Comparison of ENCODE assay signal across 1 cellular context in the genomic region with DNA sequence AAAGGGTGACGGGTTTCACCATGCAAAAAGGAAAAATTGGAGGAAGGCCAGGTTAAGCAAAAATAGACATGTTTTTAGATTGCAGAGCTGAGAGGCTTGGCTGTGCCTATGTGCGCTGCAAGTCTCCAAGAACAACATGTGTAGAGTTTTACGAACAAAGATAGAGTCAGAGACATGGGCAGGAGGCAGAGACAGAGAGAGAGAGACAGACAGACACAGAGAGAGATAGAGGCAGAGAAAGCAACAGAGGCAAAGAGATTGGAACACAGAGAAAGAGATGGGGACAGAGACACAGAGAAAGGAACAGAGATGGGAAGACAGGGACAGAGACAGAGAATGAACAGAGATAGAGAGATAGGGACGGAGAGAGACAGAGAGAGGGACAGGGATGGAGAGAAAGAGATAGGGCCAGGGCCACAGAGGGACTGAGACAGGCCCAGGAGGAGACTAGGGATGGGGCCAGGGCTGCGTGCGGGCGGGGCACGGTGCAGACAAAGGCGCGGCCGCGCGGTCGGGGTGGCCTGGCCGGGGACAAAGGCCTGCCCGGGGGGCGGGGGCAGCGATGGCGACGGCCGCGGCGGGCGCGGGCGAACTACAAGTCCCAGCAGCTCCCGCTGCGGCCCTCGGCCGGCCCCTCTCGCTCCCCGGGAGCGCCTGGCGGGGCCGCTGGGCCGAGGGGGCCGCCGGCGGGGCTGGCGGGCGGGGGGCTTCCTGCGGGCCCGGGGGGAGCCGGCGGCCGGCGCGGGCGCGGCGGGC.
A peak's percentile ranks its signal among the peaks of the same experiment; 100 is the strongest.
TF ChIP-seq lines count a peak whose summit lies in the region.

A gene (plus strand): TSS at position 633 of the 756 bp plus-strand sequence. CDS start 3,140 bp downstream, outside the sequence.

TF ChIP-seq in HepG2, 621 proteins besides CTCF, POLR2A, EP300 and RAD21 (continued from another document and continues in another):
- TF ChIP-seq KLF12 (CRISPR knock-in tag; IDR thresholded peaks at IDR 0.05; ENCODE audit: borderline replicate concordance) = 0 out of 2 replicates have a peak, but pooled peaks have one; percentile 54
- no peak for TF ChIP-seq AHR (CRISPR knock-in tag; IDR thresholded peaks at IDR 0.05)
- no peak for TF ChIP-seq GTF2F1 (IDR thresholded peaks at IDR 0.05; ENCODE audit: low read length)
- TF ChIP-seq, protein P1, sequence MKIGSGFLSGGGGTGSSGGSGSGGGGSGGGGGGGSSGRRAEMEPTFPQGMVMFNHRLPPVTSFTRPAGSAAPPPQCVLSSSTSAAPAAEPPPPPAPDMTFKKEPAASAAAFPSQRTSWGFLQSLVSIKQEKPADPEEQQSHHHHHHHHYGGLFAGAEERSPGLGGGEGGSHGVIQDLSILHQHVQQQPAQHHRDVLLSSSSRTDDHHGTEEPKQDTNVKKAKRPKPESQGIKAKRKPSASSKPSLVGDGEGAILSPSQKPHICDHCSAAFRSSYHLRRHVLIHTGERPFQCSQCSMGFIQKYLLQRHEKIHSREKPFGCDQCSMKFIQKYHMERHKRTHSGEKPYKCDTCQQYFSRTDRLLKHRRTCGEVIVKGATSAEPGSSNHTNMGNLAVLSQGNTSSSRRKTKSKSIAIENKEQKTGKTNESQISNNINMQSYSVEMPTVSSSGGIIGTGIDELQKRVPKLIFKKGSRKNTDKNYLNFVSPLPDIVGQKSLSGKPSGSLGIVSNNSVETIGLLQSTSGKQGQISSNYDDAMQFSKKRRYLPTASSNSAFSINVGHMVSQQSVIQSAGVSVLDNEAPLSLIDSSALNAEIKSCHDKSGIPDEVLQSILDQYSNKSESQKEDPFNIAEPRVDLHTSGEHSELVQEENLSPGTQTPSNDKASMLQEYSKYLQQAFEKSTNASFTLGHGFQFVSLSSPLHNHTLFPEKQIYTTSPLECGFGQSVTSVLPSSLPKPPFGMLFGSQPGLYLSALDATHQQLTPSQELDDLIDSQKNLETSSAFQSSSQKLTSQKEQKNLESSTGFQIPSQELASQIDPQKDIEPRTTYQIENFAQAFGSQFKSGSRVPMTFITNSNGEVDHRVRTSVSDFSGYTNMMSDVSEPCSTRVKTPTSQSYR (CRISPR knock-in tag; IDR thresholded peaks at IDR 0.05; ENCODE audit: borderline replicate concordance) = peak; percentile 46; the same call in 1 of the 2 replicates
- TF ChIP-seq, protein P2, sequence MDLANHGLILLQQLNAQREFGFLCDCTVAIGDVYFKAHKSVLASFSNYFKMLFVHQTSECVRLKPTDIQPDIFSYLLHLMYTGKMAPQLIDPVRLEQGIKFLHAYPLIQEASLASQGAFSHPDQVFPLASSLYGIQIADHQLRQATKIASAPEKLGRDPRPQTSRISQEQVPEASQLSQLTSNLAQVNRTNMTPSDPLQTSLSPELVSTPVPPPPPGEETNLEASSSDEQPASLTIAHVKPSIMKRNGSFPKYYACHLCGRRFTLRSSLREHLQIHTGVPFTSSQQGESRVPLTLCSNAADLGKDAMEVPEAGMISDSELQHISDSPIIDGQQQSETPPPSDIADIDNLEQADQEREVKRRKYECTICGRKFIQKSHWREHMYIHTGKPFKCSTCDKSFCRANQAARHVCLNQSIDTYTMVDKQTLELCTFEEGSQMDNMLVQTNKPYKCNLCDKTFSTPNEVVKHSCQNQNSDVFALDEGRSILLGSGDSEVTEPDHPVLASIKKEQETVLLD (CRISPR knock-in tag; IDR thresholded peaks at IDR 0.05; ENCODE audit: low read depth) = no peak
- no peak for TF ChIP-seq JUN (CRISPR knock-in tag; IDR thresholded peaks at IDR 0.05)
- TF ChIP-seq ZNF367 (CRISPR knock-in tag; IDR thresholded peaks at IDR 0.05; ENCODE audit: borderline replicate concordance) = no peak
- TF ChIP-seq, protein P3, sequence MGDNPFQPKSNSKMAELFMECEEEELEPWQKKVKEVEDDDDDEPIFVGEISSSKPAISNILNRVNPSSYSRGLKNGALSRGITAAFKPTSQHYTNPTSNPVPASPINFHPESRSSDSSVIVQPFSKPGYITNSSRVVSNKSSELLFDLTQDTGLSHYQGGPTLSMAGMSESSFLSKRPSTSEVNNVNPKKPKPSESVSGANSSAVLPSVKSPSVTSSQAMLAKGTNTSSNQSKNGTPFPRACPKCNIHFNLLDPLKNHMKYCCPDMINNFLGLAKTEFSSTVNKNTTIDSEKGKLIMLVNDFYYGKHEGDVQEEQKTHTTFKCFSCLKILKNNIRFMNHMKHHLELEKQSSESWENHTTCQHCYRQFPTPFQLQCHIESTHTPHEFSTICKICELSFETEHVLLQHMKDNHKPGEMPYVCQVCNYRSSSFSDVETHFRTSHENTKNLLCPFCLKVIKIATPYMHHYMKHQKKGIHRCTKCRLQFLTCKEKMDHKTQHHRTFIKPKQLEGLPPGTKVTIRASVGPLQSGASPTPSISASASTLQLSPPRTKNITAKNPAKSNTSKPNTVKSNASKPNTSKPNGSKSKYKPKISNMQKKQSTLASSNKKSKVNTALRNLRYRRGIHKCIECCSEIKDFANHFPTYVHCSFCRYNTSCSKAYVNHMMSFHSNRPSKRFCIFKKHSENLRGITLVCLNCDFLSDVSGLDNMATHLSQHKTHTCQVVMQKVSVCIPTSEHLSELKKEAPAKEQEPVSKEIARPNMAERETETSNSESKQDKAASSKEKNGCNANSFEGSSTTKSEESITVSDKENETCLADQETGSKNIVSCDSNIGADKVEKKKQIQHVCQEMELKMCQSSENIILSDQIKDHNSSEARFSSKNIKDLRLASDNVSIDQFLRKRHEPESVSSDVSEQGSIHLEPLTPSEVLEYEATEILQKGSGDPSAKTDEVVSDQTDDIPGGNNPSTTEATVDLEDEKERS (CRISPR knock-in tag; IDR thresholded peaks at IDR 0.05) = no peak
- TF ChIP-seq NFE2L2 (IDR thresholded peaks at IDR 0.05; ENCODE audit: low read length) = no peak
- no peak for TF ChIP-seq ZZZ3 (CRISPR knock-in tag; IDR thresholded peaks at IDR 0.05; ENCODE audit: borderline replicate concordance)
- TF ChIP-seq ZNF672 (CRISPR knock-in tag; IDR thresholded peaks at IDR 0.05) = no peak
- TF ChIP-seq ZNF547 (CRISPR knock-in tag; IDR thresholded peaks at IDR 0.05) = peak; percentile 33; the same call in 1 of the 2 replicates
- TF ChIP-seq, protein P4, sequence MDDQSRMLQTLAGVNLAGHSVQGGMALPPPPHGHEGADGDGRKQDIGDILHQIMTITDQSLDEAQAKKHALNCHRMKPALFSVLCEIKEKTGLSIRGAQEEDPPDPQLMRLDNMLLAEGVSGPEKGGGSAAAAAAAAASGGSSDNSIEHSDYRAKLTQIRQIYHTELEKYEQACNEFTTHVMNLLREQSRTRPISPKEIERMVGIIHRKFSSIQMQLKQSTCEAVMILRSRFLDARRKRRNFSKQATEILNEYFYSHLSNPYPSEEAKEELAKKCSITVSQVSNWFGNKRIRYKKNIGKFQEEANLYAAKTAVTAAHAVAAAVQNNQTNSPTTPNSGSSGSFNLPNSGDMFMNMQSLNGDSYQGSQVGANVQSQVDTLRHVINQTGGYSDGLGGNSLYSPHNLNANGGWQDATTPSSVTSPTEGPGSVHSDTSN (CRISPR knock-in tag; IDR thresholded peaks at IDR 0.05; ENCODE audit: borderline replicate concordance) = no peak
- TF ChIP-seq XRCC5 (optimal IDR thresholded peaks at IDR 0.05; ENCODE audit: low read length) = no peak
- TF ChIP-seq ZNF350 (CRISPR knock-in tag; IDR thresholded peaks at IDR 0.05; ENCODE audit: borderline replicate concordance, low read depth) = no peak
- no peak for TF ChIP-seq POGZ (CRISPR knock-in tag; IDR thresholded peaks at IDR 0.05)
- 0 out of 2 replicates have a peak, but pooled peaks have one; percentile 33 for TF ChIP-seq MEIS1 (CRISPR knock-in tag; IDR thresholded peaks at IDR 0.05; ENCODE audit: borderline replicate concordance)
- TF ChIP-seq, protein P5, sequence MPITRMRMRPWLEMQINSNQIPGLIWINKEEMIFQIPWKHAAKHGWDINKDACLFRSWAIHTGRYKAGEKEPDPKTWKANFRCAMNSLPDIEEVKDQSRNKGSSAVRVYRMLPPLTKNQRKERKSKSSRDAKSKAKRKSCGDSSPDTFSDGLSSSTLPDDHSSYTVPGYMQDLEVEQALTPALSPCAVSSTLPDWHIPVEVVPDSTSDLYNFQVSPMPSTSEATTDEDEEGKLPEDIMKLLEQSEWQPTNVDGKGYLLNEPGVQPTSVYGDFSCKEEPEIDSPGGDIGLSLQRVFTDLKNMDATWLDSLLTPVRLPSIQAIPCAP (CRISPR knock-in tag; IDR thresholded peaks at IDR 0.05; ENCODE audit: low read depth) = no peak
- TF ChIP-seq ZNF614 (CRISPR knock-in tag; IDR thresholded peaks at IDR 0.05; ENCODE audit: borderline replicate concordance) = no peak
- no peak for TF ChIP-seq RBAK (CRISPR knock-in tag; IDR thresholded peaks at IDR 0.05)
- TF ChIP-seq, protein P6, sequence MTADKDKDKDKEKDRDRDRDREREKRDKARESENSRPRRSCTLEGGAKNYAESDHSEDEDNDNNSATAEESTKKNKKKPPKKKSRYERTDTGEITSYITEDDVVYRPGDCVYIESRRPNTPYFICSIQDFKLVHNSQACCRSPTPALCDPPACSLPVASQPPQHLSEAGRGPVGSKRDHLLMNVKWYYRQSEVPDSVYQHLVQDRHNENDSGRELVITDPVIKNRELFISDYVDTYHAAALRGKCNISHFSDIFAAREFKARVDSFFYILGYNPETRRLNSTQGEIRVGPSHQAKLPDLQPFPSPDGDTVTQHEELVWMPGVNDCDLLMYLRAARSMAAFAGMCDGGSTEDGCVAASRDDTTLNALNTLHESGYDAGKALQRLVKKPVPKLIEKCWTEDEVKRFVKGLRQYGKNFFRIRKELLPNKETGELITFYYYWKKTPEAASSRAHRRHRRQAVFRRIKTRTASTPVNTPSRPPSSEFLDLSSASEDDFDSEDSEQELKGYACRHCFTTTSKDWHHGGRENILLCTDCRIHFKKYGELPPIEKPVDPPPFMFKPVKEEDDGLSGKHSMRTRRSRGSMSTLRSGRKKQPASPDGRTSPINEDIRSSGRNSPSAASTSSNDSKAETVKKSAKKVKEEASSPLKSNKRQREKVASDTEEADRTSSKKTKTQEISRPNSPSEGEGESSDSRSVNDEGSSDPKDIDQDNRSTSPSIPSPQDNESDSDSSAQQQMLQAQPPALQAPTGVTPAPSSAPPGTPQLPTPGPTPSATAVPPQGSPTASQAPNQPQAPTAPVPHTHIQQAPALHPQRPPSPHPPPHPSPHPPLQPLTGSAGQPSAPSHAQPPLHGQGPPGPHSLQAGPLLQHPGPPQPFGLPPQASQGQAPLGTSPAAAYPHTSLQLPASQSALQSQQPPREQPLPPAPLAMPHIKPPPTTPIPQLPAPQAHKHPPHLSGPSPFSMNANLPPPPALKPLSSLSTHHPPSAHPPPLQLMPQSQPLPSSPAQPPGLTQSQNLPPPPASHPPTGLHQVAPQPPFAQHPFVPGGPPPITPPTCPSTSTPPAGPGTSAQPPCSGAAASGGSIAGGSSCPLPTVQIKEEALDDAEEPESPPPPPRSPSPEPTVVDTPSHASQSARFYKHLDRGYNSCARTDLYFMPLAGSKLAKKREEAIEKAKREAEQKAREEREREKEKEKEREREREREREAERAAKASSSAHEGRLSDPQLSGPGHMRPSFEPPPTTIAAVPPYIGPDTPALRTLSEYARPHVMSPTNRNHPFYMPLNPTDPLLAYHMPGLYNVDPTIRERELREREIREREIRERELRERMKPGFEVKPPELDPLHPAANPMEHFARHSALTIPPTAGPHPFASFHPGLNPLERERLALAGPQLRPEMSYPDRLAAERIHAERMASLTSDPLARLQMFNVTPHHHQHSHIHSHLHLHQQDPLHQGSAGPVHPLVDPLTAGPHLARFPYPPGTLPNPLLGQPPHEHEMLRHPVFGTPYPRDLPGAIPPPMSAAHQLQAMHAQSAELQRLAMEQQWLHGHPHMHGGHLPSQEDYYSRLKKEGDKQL (CRISPR knock-in tag; IDR thresholded peaks at IDR 0.05; ENCODE audit: low read depth) = no peak
- TF ChIP-seq NFE2L1 (CRISPR knock-in tag; IDR thresholded peaks at IDR 0.05; ENCODE audit: borderline replicate concordance) = no peak
- no peak for TF ChIP-seq RBM39 (IDR thresholded peaks at IDR 0.05; ENCODE audit: low read depth, low read length, poor library complexity, severe bottlenecking)
- no peak for TF ChIP-seq ZFP90 (CRISPR knock-in tag; IDR thresholded peaks at IDR 0.05; ENCODE audit: borderline replicate concordance)
- 0 out of 2 replicates have a peak, but pooled peaks have one; percentile 33 for TF ChIP-seq SP4 (CRISPR knock-in tag; IDR thresholded peaks at IDR 0.05)
- no peak for TF ChIP-seq EZH2 (conservative IDR thresholded peaks at IDR 0.05; ENCODE audit: low read depth, low read length)
- no peak for TF ChIP-seq HES4 (CRISPR knock-in tag; IDR thresholded peaks at IDR 0.05; ENCODE audit: borderline replicate concordance)
- 0 out of 2 replicates have a peak, but pooled peaks have one; percentile 6 for TF ChIP-seq SALL1 (CRISPR knock-in tag; IDR thresholded peaks at IDR 0.05)
- TF ChIP-seq, protein P7, sequence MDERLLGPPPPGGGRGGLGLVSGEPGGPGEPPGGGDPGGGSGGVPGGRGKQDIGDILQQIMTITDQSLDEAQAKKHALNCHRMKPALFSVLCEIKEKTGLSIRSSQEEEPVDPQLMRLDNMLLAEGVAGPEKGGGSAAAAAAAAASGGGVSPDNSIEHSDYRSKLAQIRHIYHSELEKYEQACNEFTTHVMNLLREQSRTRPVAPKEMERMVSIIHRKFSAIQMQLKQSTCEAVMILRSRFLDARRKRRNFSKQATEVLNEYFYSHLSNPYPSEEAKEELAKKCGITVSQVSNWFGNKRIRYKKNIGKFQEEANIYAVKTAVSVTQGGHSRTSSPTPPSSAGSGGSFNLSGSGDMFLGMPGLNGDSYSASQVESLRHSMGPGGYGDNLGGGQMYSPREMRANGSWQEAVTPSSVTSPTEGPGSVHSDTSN (CRISPR knock-in tag; IDR thresholded peaks at IDR 0.05) = no peak
- no peak for TF ChIP-seq ZNF563 (CRISPR knock-in tag; IDR thresholded peaks at IDR 0.05)
- no peak for TF ChIP-seq MLLT10 (CRISPR knock-in tag; IDR thresholded peaks at IDR 0.05)
- TF ChIP-seq, protein P8, sequence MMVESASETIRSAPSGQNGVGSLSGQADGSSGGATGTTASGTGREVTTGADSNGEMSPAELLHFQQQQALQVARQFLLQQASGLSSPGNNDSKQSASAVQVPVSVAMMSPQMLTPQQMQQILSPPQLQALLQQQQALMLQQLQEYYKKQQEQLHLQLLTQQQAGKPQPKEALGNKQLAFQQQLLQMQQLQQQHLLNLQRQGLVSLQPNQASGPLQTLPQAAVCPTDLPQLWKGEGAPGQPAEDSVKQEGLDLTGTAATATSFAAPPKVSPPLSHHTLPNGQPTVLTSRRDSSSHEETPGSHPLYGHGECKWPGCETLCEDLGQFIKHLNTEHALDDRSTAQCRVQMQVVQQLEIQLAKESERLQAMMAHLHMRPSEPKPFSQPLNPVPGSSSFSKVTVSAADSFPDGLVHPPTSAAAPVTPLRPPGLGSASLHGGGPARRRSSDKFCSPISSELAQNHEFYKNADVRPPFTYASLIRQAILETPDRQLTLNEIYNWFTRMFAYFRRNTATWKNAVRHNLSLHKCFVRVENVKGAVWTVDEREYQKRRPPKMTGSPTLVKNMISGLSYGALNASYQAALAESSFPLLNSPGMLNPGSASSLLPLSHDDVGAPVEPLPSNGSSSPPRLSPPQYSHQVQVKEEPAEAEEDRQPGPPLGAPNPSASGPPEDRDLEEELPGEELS (CRISPR knock-in tag; IDR thresholded peaks at IDR 0.05) = no peak
- TF ChIP-seq ZNF180 (CRISPR knock-in tag; IDR thresholded peaks at IDR 0.05; ENCODE audit: borderline replicate concordance, low read depth) = no peak
- no peak for TF ChIP-seq ZNF720 (CRISPR knock-in tag; IDR thresholded peaks at IDR 0.05)
- peak; percentile 70; the same call in 1 of the 2 replicates for TF ChIP-seq RBFOX2 (IDR thresholded peaks at IDR 0.05; ENCODE audit: low read depth, low read length)
- TF ChIP-seq MAZ (IDR thresholded peaks at IDR 0.05; ENCODE audit: borderline replicate concordance, low read depth, low read length) = peak; percentile 63; the same call in 1 of the 2 replicates
- TF ChIP-seq MAZ (CRISPR knock-in tag; IDR thresholded peaks at IDR 0.05; ENCODE audit: low read depth) = peak; percentile 90
- TF ChIP-seq ZNF33B (CRISPR knock-in tag; IDR thresholded peaks at IDR 0.05) = no peak
- no peak for TF ChIP-seq CHCHD3 (CRISPR knock-in tag; IDR thresholded peaks at IDR 0.05)
- TF ChIP-seq KLF16 (CRISPR knock-in tag; IDR thresholded peaks at IDR 0.05) = peak in 1 of 2 experiments; percentile 38; a peak in 1 of 4 replicates
- TF ChIP-seq EEA1 (CRISPR knock-in tag; IDR thresholded peaks at IDR 0.05; ENCODE audit: borderline replicate concordance) = no peak
- TF ChIP-seq U2AF1 (optimal IDR thresholded peaks at IDR 0.05; ENCODE audit: low read depth, low read length) = no peak
